Comparison of ENCODE assay signal across 18 cellular contexts in genomic region chr4:4780634-4781287, GRCh38.
A peak's percentile ranks its signal among the peaks of the same experiment; 100 is the strongest.
DNase-seq lines count a peak whose midpoint lies in the region; ATAC-seq and TF ChIP-seq lines count a peak whose summit lies in the region.
"Had no signal": no experiment of that assay in that cellular context is flagged by ENCODE, and none has a peak within 500 bp of the region (broad histone marks: within the 10 kb centered on the region; RNA-seq: fewer than 3 reads in every experiment).

No MANE protein-coding gene starts in this region.

- no peak overlapping the region for H2BK120ac ChIP-seq in neuronal stem cell (ENCODE audit: low read depth, low read length)

- no peak overlapping the region for H4K91ac ChIP-seq in neuronal stem cell (ENCODE audit: low read depth, low read length, poor library complexity)

- H2AK5ac ChIP-seq in neuronal stem cell (ENCODE audit: low read depth, low read length), result no peak overlapping the region

- no peaks in the 10 kb centered on the region for H4K20me1 ChIP-seq in fibroblast of lung (ENCODE audit: control insufficient read depth, extremely low read depth, insufficient read depth, low read length)

- no peak overlapping the region for H3K18ac ChIP-seq in neuronal stem cell (ENCODE audit: low read length)

- H2BK12ac ChIP-seq in neuronal stem cell (ENCODE audit: low read length), result no peak overlapping the region

- H3K27ac Mint-ChIP-seq in activated naive CD4-positive, alpha-beta T cell treated with anti-CD3 and anti-CD28 coated beads for 36 hours, result no peak overlapping the region
- H3K27ac Mint-ChIP-seq: effector memory CD8-positive, alpha-beta T cell; naive thymus-derived CD8-positive, alpha-beta T cell had no signal

- H3K14ac ChIP-seq in neuronal stem cell (ENCODE audit: low read length), result no peak overlapping the region

- no peaks in the 10 kb centered on the region for H3K27me3 Mint-ChIP-seq in activated naive CD4-positive, alpha-beta T cell treated with anti-CD3 and anti-CD28 coated beads for 36 hours (ENCODE audit: low read depth)

- no peaks in the 10 kb centered on the region for H3K4me1 Mint-ChIP-seq in activated naive CD4-positive, alpha-beta T cell treated with anti-CD3 and anti-CD28 coated beads for 36 hours (ENCODE audit: low read depth)
- H3K4me1 Mint-ChIP-seq: naive thymus-derived CD8-positive, alpha-beta T cell had no signal

- peaks cover 5% of the 10 kb centered on the region for H3K9me3 Mint-ChIP-seq in activated naive CD4-positive, alpha-beta T cell treated with anti-CD3 and anti-CD28 coated beads for 36 hours

- H3K23ac ChIP-seq in neuronal stem cell (ENCODE audit: low read depth, low read length, poor library complexity), result no peak overlapping the region

- CTCF ChIA-PET in activated naive CD4-positive, alpha-beta T cell treated with anti-CD3 and anti-CD28 coated beads for 36 hours (lab: Charles Lee), result interaction anchor here (0.6 kb wide), 1 partner anchor 952 kb away, joined by 3 read pairs; no protein-coding TSS in a partner anchor

- H3K27ac ChIP-seq in RWPE2 (ENCODE audit: poor library complexity, severe bottlenecking) (no peak overlapping the region), fibroblast of lung (ENCODE audit: insufficient read depth, low read length) (peak overlapping the region; percentile 52), neuronal stem cell (replicated peaks; ENCODE audit: low read length) (no peak overlapping the region)
- H3K27ac ChIP-seq: right atrium auricular region had no signal

- no peak overlapping the region for H3K4me3 ChIP-seq in RWPE2 (ENCODE audit: severe bottlenecking)
- H3K4me3 ChIP-seq in fibroblast of lung (replicated peaks in 1 of 4; ENCODE audit: control extremely low read depth in 1 of 4, insufficient read depth in 1 of 4, low read depth in 3 of 4, low read length in 4 of 4), result no peak overlapping the region
- no peak overlapping the region for H3K4me3 ChIP-seq in skeletal muscle cell (ENCODE audit: low read depth, low read length)
- H3K4me3 ChIP-seq in neuronal stem cell (ENCODE audit: low read length in 2 of 2), result no peak overlapping the region
- H3K4me3 ChIP-seq: right atrium auricular region had no signal

- H4K8ac ChIP-seq in neuronal stem cell (ENCODE audit: low read depth, low read length), result no peak overlapping the region

- H3K4me2 ChIP-seq in fibroblast of lung (ENCODE audit: extremely low read depth, insufficient read depth, low read length), result no peak overlapping the region
- no peak overlapping the region for H3K4me2 ChIP-seq in neuronal stem cell (ENCODE audit: insufficient read depth, low read length, poor library complexity, severe bottlenecking)

- H3K27me3 ChIP-seq in RWPE2 (ENCODE audit: insufficient read depth, poor library complexity, severe bottlenecking) (no peaks in the 10 kb centered on the region), fibroblast of lung (ENCODE audit: control insufficient read depth, insufficient read depth, low read length) (no peaks in the 10 kb centered on the region), neuronal stem cell (ENCODE audit: control insufficient read depth in 3 of 3, insufficient read depth in 3 of 3, low read depth in 1 of 3, low read length in 3 of 3) (peaks cover 0 to 17% (median 0%) of the 10 kb centered on the region in 3 experiments)
- H3K27me3 ChIP-seq: right atrium auricular region had no signal

- H3K4me1 ChIP-seq in RWPE2 (ENCODE audit: insufficient read depth, poor library complexity, severe bottlenecking), result no peaks in the 10 kb centered on the region
- peaks cover 11% of the 10 kb centered on the region for H3K4me1 ChIP-seq in fibroblast of lung (ENCODE audit: control insufficient read depth, extremely low read depth, insufficient read depth, low read length)
- H3K4me1 ChIP-seq in neuronal stem cell (ENCODE audit: control insufficient read depth in 2 of 2, insufficient read depth in 1 of 2, low read depth in 1 of 2, low read length in 2 of 2), result peaks cover 0 to 12% of the 10 kb centered on the region in 2 donors
- H3K4me1 ChIP-seq: right atrium auricular region had no signal

- intact Hi-C loops in activated naive CD4-positive, alpha-beta T cell treated with anti-CD3 and anti-CD28 coated beads for 36 hours (cut with micrococcal nuclease), result no loop called here

- H3K79me1 ChIP-seq in neuronal stem cell (ENCODE audit: low read depth, low read length), result no peaks in the 10 kb centered on the region

- H3K4ac ChIP-seq in neuronal stem cell (ENCODE audit: low read length), result no peak overlapping the region

- H3K4me3 Mint-ChIP-seq in activated naive CD4-positive, alpha-beta T cell treated with anti-CD3 and anti-CD28 coated beads for 36 hours, result no peak overlapping the region
- H3K4me3 Mint-ChIP-seq: effector memory CD8-positive, alpha-beta T cell; naive thymus-derived CD8-positive, alpha-beta T cell had no signal

- H3K9ac ChIP-seq in fibroblast of lung (ENCODE audit: insufficient read depth, low read length) (no peak overlapping the region), neuronal stem cell (ENCODE audit: low read depth, low read length, poor library complexity) (no peak overlapping the region)

- no peaks in the 10 kb centered on the region for H3K79me2 ChIP-seq in fibroblast of lung (ENCODE audit: control insufficient read depth, insufficient read depth, low read length)

- ATAC-seq in RWPE2 (ENCODE audit: low read depth), result peak; percentile 52; the same call in 1 of the 3 replicates
- ATAC-seq: effector memory CD8-positive, alpha-beta T cell; left lobe of liver; naive thymus-derived CD8-positive, alpha-beta T cell had no signal

- H3K36me3 ChIP-seq in RWPE2 (ENCODE audit: low read depth) (no peaks in the 10 kb centered on the region), fibroblast of lung (ENCODE audit: control insufficient read depth, insufficient read depth, low read length) (no peaks in the 10 kb centered on the region), neuronal stem cell (replicated peaks in 1 of 2; ENCODE audit: control insufficient read depth in 2 of 2, insufficient read depth in 2 of 2, low read length in 2 of 2) (no peaks in the 10 kb centered on the region)
- H3K36me3 ChIP-seq: right atrium auricular region had no signal

- no peak overlapping the region for H2BK15ac ChIP-seq in neuronal stem cell (ENCODE audit: low read length)

- no peak overlapping the region for H2BK5ac ChIP-seq in neuronal stem cell (ENCODE audit: low read length)

- TF ChIP-seq CTCF in RWPE2 (IDR thresholded peaks at IDR 0.05; ENCODE audit: poor library complexity, severe bottlenecking) (peak; percentile 9), fibroblast of lung (conservative IDR thresholded peaks at IDR 0.05 in 1 of 2, IDR thresholded peaks at IDR 0.05 in 1 of 2; ENCODE audit: low read depth in 1 of 2, low read length in 2 of 2) (peak; percentile 16 to 17)

- H3K9me3 ChIP-seq in RWPE2 (ENCODE audit: severe bottlenecking) (no peaks in the 10 kb centered on the region), fibroblast of lung (ENCODE audit: control insufficient read depth, insufficient read depth, low read depth, low read length) (no peaks in the 10 kb centered on the region), neuronal stem cell (replicated peaks in 1 of 2; ENCODE audit: control insufficient read depth in 2 of 2, insufficient read depth in 1 of 2, low read depth in 1 of 2, low read length in 2 of 2) (no peaks in the 10 kb centered on the region)
- H3K9me3 ChIP-seq: right atrium auricular region had no signal

- WGBS in neuronal stem cell (ENCODE audit: extremely low coverage in 2 of 2, insufficient read length in 2 of 2, insufficient replicate concordance in 1 of 2), 2 donors, result no CpG with 5 or more reads among the region's 9 CpGs

- DNase-seq in ELR (ENCODE audit: low read depth) (peak; percentile 69), RWPE2 (ENCODE audit: low spot score) (no peak), fibroblast of lung (ENCODE audit: low read depth in 2 of 2) (peak; percentile 66 to 76), skeletal muscle cell (ENCODE audit: low read depth) (peak; percentile 14), NCI-H2227 treated with DMSO at 0.1 percent for 48 hours (lab: John Stamatoyannopoulos, UW) (no peak), neuronal stem cell (ENCODE audit: low spot score) (no peak), NCI-H1694 (lab: John Stamatoyannopoulos, UW) (no peak)
- no peak for DNase-seq in activated naive CD4-positive, alpha-beta T cell treated with anti-CD3 and anti-CD28 coated beads for 36 hours
- DNase-seq: COR-L47; effector memory CD8-positive, alpha-beta T cell; H7; naive thymus-derived CD8-positive, alpha-beta T cell; NCI-H2029; SHP77; stimulated activated CD4-positive, alpha-beta T cell treated with anti-CD3 and anti-CD28 coated beads, Interleukin-4, amount 100 ng/mL, for 24 hours; T-helper 9 cell had no signal

- peaks cover 1% of the 10 kb centered on the region for H3K36me3 Mint-ChIP-seq in activated naive CD4-positive, alpha-beta T cell treated with anti-CD3 and anti-CD28 coated beads for 36 hours (ENCODE audit: low read depth)

- H2AFZ ChIP-seq in fibroblast of lung (ENCODE audit: low read length), result no peak overlapping the region
- H2AFZ ChIP-seq in neuronal stem cell (ENCODE audit: low read length), result no peak overlapping the region

Comparison
In these comparisons a context has a peak if more than half of its experiments do, and no peak if none do; other contexts are left out.
1. DNase-seq: peak in ELR (single experiment), fibroblast of lung (2 of 2) and skeletal muscle cell (single experiment); none in RWPE2 (single experiment), NCI-H2227 treated with DMSO at 0.1 percent for 48 hours (single experiment), neuronal stem cell (single experiment), NCI-H1694 (single experiment) and activated naive CD4-positive, alpha-beta T cell treated with anti-CD3 and anti-CD28 coated beads for 36 hours (single experiment).